Comparison of ENCODE assay signal across 9 cellular contexts in genomic region chr14:69695664-69696527, GRCh38.
DNase-seq lines count a peak whose midpoint lies in the region; ATAC-seq, FAIRE-seq and TF ChIP-seq lines count a peak whose summit lies in the region.
"Had no signal": no experiment of that assay in that cellular context is flagged by ENCODE, and none has a peak within 500 bp of the region (broad histone marks: within the 10 kb centered on the region; RNA-seq: fewer than 3 reads in every experiment).

No MANE protein-coding gene starts in this region.

- no peaks in the 10 kb centered on the region for H4K20me1 ChIP-seq in K562 (replicated peaks; ENCODE audit: control insufficient read depth, insufficient read depth, low read length)

- H3K4me1 ChIP-seq in K562 (replicated peaks in 1 of 2; ENCODE audit: control insufficient read depth in 2 of 2, insufficient read depth in 2 of 2, low read length in 2 of 2) (peaks cover 25 to 73% of the 10 kb centered on the region in 2 experiments), vagina (peaks cover 54% of the 10 kb centered on the region), ascending aorta (peaks cover 5 to 27% of the 10 kb centered on the region in 2 donors)

- no peak overlapping the region for H2AFZ ChIP-seq in K562 (ENCODE audit: low read depth, low read length)

- TF ChIP-seq RAD21 in K562 (CRISPR knock-in tag; conservative IDR thresholded peaks at IDR 0.05 in 1 of 2, IDR thresholded peaks at IDR 0.05 in 1 of 2), result no peak

- peak overlapping the region; percentile 75 to 79; a peak in 3 of 4 replicates for H3K9ac ChIP-seq in K562 (ENCODE audit: insufficient read depth in 1 of 2, low read depth in 2 of 2, low read length in 2 of 2)

- BruUV-seq in K562 (replicated peaks; lab: Mats Ljungman, UMichigan), result no TSS peak

- CTCF ChIA-PET in activated CD4-positive, alpha-beta T cell treated with anti-CD3 and anti-CD28 coated beads for 36 hours (lab: Charles Lee), result interaction anchor here (0.5 to 0.6 kb wide), 2 partner anchors 18 to 81 kb away, joined by 3 to 4 read pairs; no protein-coding TSS in a partner anchor
- CTCF ChIA-PET in K562 (lab: Yijun Ruan, JAX; ENCODE audit: low intra/inter-chr PET ratio), result no interaction called here

- TF ChIP-seq CTCF in K562 (IDR thresholded peaks at IDR 0.05 in 2 of 3, conservative IDR thresholded peaks at IDR 0.05 in 1 of 3; ENCODE audit: insufficient read depth in 2 of 3, low read depth in 1 of 3, low read length in 3 of 3), result no peak
- no peak for TF ChIP-seq CTCF in vagina (IDR thresholded peaks at IDR 0.05)
- TF ChIP-seq CTCF in ascending aorta (IDR thresholded peaks at IDR 0.05), result no peak

- DNase-seq in activated CD4-positive, alpha-beta T cell treated with anti-CD3 and anti-CD28 coated beads for 36 hours, result no peak
- no peak for DNase-seq in activated CD4-positive, alpha-beta T cell treated with anti-CD3 and anti-CD28 coated beads, Interleukin-2, amount 50 U/mL, for 1 hour
- DNase-seq in NCI-H2107 (lab: John Stamatoyannopoulos, UW) (peak; percentile 65), K562 (ENCODE audit: extremely low read depth in 1 of 4, low spot score in 3 of 4) (peak in 2 of 4 experiments; percentile 30 to 54), kidney tubule cell (ENCODE audit: low spot score) (peak; percentile 42), vagina (ENCODE audit: extremely low spot score in 2 of 2) (no peak), ascending aorta (ENCODE audit: low spot score in 2 of 2) (no peak), foreskin melanocyte (no peak)
- DNase-seq: DND-41 had no signal

- H3K27ac ChIP-seq in K562 (ENCODE audit: extremely low read depth, low read depth, low read length) (peak overlapping the region; percentile 97), vagina (peak overlapping the region; percentile 14), ascending aorta (no peak overlapping the region)

- no peaks in the 10 kb centered on the region for H3K9me1 ChIP-seq in K562 (ENCODE audit: control insufficient read depth, insufficient read depth, low read length)

- H3K9me3 ChIP-seq in K562 (replicated peaks; ENCODE audit: control insufficient read depth, insufficient read depth, low read depth, low read length) (no peaks in the 10 kb centered on the region), vagina (no peaks in the 10 kb centered on the region), ascending aorta (no peaks in the 10 kb centered on the region)

- peaks cover 88% of the 10 kb centered on the region for H3K4me1 Mint-ChIP-seq in activated CD4-positive, alpha-beta T cell treated with anti-CD3 and anti-CD28 coated beads for 36 hours

- peak overlapping the region; percentile 69 for H3K27ac Mint-ChIP-seq in activated CD4-positive, alpha-beta T cell treated with anti-CD3 and anti-CD28 coated beads for 36 hours

- FAIRE-seq in K562 (lab: Jason Lieb, UNC), result no peak

- 0% methylated on average over 2 of the region's 2 CpGs for WGBS in K562 (ENCODE audit: insufficient coverage, low coverage, missing lambda C conversion rate)

- H3K4me3 Mint-ChIP-seq in activated CD4-positive, alpha-beta T cell treated with anti-CD3 and anti-CD28 coated beads for 36 hours, result no peak overlapping the region

- in situ Hi-C loops in K562 (cut with MboI), result no loop called here

- POLR2A ChIA-PET in activated CD4-positive, alpha-beta T cell treated with anti-CD3 and anti-CD28 coated beads for 36 hours (lab: Charles Lee), result no interaction called here
- POLR2A ChIA-PET in K562 (lab: Yijun Ruan, JAX), result interaction anchor here (0.6 to 1.6 kb wide), 8 partner anchors 9 to 109 kb away, joined by 3 to 7 read pairs (median 4); no protein-coding TSS in a partner anchor

- intact Hi-C loops in activated CD4-positive, alpha-beta T cell treated with anti-CD3 and anti-CD28 coated beads for 36 hours (cut with DNase I, micrococcal nuclease), result loop anchor here in 1 of 2 experiments (1.0 kb wide), 1 partner anchor 11 kb away; no protein-coding TSS in a partner anchor
- intact Hi-C loops in K562 (cut with micrococcal nuclease) (loop anchor here (5.0 kb wide), 1 partner anchor 84 kb away; the partner anchor contains the start of gene SUSD6), vagina (cut with DNase I) (no loop called here), ascending aorta (cut with DNase I) (no loop called here)

- H3K27me3 Mint-ChIP-seq in activated CD4-positive, alpha-beta T cell treated with anti-CD3 and anti-CD28 coated beads for 36 hours, result no peaks in the 10 kb centered on the region

- peaks cover 17% of the 10 kb centered on the region for H3K36me3 Mint-ChIP-seq in activated CD4-positive, alpha-beta T cell treated with anti-CD3 and anti-CD28 coated beads for 36 hours (ENCODE audit: low read depth)

- peak overlapping the region; percentile 64 for H3K4me2 ChIP-seq in K562 (ENCODE audit: insufficient read depth, low read length)

- no peaks in the 10 kb centered on the region for H3K27me3 ChIP-seq in K562 (ENCODE audit: control insufficient read depth in 2 of 2, insufficient read depth in 2 of 2, low read length in 2 of 2)
- H3K27me3 ChIP-seq in vagina, result no peaks in the 10 kb centered on the region
- no peaks in the 10 kb centered on the region for H3K27me3 ChIP-seq in ascending aorta

- H3K4me3 ChIP-seq in K562 (no peak overlapping the region), vagina (no peak overlapping the region), ascending aorta (no peak overlapping the region)

- H3K9me3 Mint-ChIP-seq in activated CD4-positive, alpha-beta T cell treated with anti-CD3 and anti-CD28 coated beads for 36 hours (ENCODE audit: low read depth), result no peaks in the 10 kb centered on the region

- TF ChIP-seq EP300 in K562 (IDR thresholded peaks at IDR 0.05; ENCODE audit: low read length), result no peak

- TF ChIP-seq POLR2A in K562 (conservative IDR thresholded peaks at IDR 0.05) (no peak), vagina (IDR thresholded peaks at IDR 0.05) (no peak)

- peaks cover 88% of the 10 kb centered on the region for H3K79me2 ChIP-seq in K562 (ENCODE audit: control insufficient read depth, insufficient read depth, low read length)

- peak; percentile 23 for ATAC-seq in activated CD4-positive, alpha-beta T cell treated with anti-CD3 and anti-CD28 coated beads for 36 hours
- ATAC-seq in K562, result peak; percentile 21

- peaks cover 4% of the 10 kb centered on the region; the same call in 2 of the 3 replicates for H3K36me3 ChIP-seq in K562 (ENCODE audit: control insufficient read depth, insufficient read depth, low read length)
- no peaks in the 10 kb centered on the region for H3K36me3 ChIP-seq in vagina
- H3K36me3 ChIP-seq in ascending aorta, result no peaks in the 10 kb centered on the region

TF ChIP-seq in K562, 482 proteins besides CTCF, POLR2A, EP300 and RAD21 (continues in another document):
- no peak for TF ChIP-seq RBM22 (IDR thresholded peaks at IDR 0.05; ENCODE audit: low read depth, low read length, poor library complexity, severe bottlenecking)
- no peak for TF ChIP-seq BRCA1 (IDR thresholded peaks at IDR 0.05)
- no peak for TF ChIP-seq BRCA1 (CRISPR knock-in tag; IDR thresholded peaks at IDR 0.05)
- TF ChIP-seq, protein P1, sequence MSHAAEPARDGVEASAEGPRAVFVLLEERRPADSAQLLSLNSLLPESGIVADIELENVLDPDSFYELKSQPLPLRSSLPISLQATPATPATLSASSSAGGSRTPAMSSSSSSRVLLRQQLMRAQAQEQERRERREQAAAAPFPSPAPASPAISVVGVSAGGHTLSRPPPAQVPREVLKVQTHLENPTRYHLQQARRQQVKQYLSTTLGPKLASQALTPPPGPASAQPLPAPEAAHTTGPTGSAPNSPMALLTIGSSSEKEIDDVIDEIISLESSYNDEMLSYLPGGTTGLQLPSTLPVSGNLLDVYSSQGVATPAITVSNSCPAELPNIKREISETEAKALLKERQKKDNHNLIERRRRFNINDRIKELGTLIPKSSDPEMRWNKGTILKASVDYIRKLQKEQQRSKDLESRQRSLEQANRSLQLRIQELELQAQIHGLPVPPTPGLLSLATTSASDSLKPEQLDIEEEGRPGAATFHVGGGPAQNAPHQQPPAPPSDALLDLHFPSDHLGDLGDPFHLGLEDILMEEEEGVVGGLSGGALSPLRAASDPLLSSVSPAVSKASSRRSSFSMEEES (CRISPR knock-in tag; IDR thresholded peaks at IDR 0.05), result no peak
- no peak for TF ChIP-seq HDGF (IDR thresholded peaks at IDR 0.05)
- TF ChIP-seq, protein P2, sequence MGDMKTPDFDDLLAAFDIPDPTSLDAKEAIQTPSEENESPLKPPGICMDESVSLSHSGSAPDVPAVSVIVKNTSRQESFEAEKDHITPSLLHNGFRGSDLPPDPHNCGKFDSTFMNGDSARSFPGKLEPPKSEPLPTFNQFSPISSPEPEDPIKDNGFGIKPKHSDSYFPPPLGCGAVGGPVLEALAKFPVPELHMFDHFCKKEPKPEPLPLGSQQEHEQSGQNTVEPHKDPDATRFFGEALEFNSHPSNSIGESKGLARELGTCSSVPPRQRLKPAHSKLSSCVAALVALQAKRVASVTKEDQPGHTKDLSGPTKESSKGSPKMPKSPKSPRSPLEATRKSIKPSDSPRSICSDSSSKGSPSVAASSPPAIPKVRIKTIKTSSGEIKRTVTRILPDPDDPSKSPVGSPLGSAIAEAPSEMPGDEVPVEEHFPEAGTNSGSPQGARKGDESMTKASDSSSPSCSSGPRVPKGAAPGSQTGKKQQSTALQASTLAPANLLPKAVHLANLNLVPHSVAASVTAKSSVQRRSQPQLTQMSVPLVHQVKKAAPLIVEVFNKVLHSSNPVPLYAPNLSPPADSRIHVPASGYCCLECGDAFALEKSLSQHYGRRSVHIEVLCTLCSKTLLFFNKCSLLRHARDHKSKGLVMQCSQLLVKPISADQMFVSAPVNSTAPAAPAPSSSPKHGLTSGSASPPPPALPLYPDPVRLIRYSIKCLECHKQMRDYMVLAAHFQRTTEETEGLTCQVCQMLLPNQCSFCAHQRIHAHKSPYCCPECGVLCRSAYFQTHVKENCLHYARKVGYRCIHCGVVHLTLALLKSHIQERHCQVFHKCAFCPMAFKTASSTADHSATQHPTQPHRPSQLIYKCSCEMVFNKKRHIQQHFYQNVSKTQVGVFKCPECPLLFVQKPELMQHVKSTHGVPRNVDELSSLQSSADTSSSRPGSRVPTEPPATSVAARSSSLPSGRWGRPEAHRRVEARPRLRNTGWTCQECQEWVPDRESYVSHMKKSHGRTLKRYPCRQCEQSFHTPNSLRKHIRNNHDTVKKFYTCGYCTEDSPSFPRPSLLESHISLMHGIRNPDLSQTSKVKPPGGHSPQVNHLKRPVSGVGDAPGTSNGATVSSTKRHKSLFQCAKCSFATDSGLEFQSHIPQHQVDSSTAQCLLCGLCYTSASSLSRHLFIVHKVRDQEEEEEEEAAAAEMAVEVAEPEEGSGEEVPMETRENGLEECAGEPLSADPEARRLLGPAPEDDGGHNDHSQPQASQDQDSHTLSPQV (IDR thresholded peaks at IDR 0.05), result peak; percentile 22
- TF ChIP-seq SMAD4 (CRISPR knock-in tag; conservative IDR thresholded peaks at IDR 0.05), result 0 out of 2 replicates have a peak, but pooled peaks have one; percentile 19

Comparison
In these comparisons a context has a peak if more than half of its experiments do, and no peak if none do; other contexts are left out.
1. DNase-seq: peak in NCI-H2107 (single experiment) and kidney tubule cell (single experiment); none in activated CD4-positive, alpha-beta T cell treated with anti-CD3 and anti-CD28 coated beads for 36 hours (single experiment), activated CD4-positive, alpha-beta T cell treated with anti-CD3 and anti-CD28 coated beads, Interleukin-2, amount 50 U/mL, for 1 hour (single experiment), vagina (0 of 2), ascending aorta (0 of 2) and foreskin melanocyte (single experiment).
2. H3K27ac ChIP-seq: peak in K562 (single experiment) and vagina (single experiment); none in ascending aorta (0 of 2).